In the genomic region with DNA sequence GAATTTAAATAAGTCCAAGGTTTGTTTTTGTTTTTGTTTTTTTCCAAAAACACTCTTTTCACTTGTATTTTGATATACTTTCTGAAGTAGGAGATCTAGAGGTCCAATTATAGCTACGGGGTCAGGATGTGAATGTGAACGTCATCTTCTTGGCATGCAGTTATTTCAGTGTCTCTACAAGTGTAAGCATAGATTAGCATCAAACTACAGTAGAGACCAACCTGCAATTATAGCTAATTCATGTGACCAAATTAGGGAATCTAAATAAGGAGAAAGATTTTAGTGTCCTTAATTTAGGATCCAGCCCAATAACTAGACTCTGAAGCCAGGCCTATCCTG, we compare ENCODE assay signal across 25 cellular contexts.
"Had no signal": no experiment of that assay in that cellular context is flagged by ENCODE, and none has a peak within 500 bp of the region (broad histone marks: within the 10 kb centered on the region; RNA-seq: fewer than 3 reads in every experiment).

No MANE protein-coding gene starts in this region.

- H3K4me1 ChIP-seq: thyroid gland had no signal

- ATAC-seq: natural killer cell; psoas muscle; right cardiac atrium; stimulated activated effector memory CD8-positive, alpha-beta T cell treated with anti-CD3 and anti-CD28 coated beads, Interleukin-12 subunit alpha, Interleukin-12 subunit beta, amount 100 ng/mL, for 72 hours had no signal

- FAIRE-seq: endothelial cell of umbilical vein, frontal cortex, small intestine had no signal

- H3K36me3 ChIP-seq: esophagus squamous epithelium, ovary, stomach, thyroid gland had no signal

- DNase-seq: dermis blood vessel endothelial cell; effector memory CD4-positive, alpha-beta T cell; esophagus squamous epithelium; hypothalamus; immature natural killer cell; islet precursor cell; kidney glomerular epithelial cell; natural killer cell; occipital lobe; ovary; posterior cingulate gyrus; psoas muscle; right cardiac atrium; small intestine; stimulated activated CD4-positive, alpha-beta T cell treated with anti-CD3 and anti-CD28 coated beads, Interleukin-12 subunit alpha, Interleukin-12 subunit beta, amount 100 ng/mL, for 4 hours; stimulated activated CD4-positive, alpha-beta T cell treated with anti-CD3 and anti-CD28 coated beads, Interleukin-1b, Interleukin-23, amount 100 ng/mL, for 48 hours; stimulated activated CD4-positive, alpha-beta T cell treated with anti-CD3 and anti-CD28 coated beads, Interleukin-4, amount 100 ng/mL, for 24 hours; stimulated activated naive CD4-positive, alpha-beta T cell treated with Interleukin-2 at 50 U/mL for 16 hours; stomach; thyroid gland had no signal

- H3K4me3 ChIP-seq: coronary artery, esophagus squamous epithelium, lung, ovary, psoas muscle, stomach, thyroid gland had no signal

- H3K9me3 ChIP-seq: esophagus squamous epithelium, ovary, psoas muscle, stomach, thyroid gland had no signal

- H3K27ac ChIP-seq: coronary artery, esophagus squamous epithelium, ovary, psoas muscle, stomach, thyroid gland had no signal

- H3K27me3 ChIP-seq: esophagus squamous epithelium, ovary, stomach, thyroid gland had no signal
